Comparison of ENCODE assay signal across 8 cellular contexts in the genomic region with DNA sequence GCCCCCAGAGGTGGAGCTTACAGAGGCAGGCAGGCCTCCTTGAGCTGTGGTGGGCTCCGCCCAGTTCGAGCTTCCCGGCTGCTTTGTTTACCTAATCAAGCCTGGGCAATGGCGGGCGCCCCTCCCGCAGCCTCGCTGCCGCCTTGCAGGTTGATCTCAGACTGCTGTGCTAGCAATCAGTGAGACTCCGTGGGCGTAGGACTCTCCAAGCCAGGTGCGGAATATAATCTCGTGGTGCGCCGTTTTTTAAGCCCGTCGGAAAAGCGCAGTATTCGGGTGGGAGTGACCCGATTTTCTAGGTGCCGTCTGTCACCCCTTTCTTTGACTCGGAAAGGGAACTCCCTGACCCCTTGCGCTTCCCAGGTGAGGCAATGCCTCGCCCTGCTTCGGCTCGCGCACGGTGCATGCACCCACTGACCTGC. TPM values are rescaled to one million over a fixed set of nuclear protein-coding genes. Genes with fewer than 3 reads are reported as not detected.
DNase-seq lines count a peak whose midpoint lies in the region; ATAC-seq, FAIRE-seq and TF ChIP-seq lines count a peak whose summit lies in the region.
"Not testable (repeated sequence)": the region's sequence is repeated elsewhere in the genome, so short reads cannot be mapped to it uniquely, and the experiment has no call there.

No MANE protein-coding gene starts in this region.

- H3K27me3 ChIP-seq in DND-41 (ENCODE audit: insufficient read depth, low read length, poor library complexity); NT2/D1 (ENCODE audit: insufficient read depth, insufficient read length); K562 (ENCODE audit: control insufficient read depth in 2 of 2, insufficient read depth in 2 of 2, low read length in 2 of 2); lower lobe of right lung (ENCODE audit: low read depth); prostate gland (replicated peaks; ENCODE audit: insufficient read depth); thoracic aorta (replicated peaks; ENCODE audit: insufficient read depth): not testable (repeated sequence)

- H2AFZ ChIP-seq in DND-41 (ENCODE audit: low read depth, low read length) = peak overlapping the region; percentile 76
- not testable (repeated sequence) for H2AFZ ChIP-seq in K562 (ENCODE audit: low read depth, low read length)

- not testable (repeated sequence) for H3K9me3 ChIP-seq in DND-41 (ENCODE audit: insufficient read depth, low read length, severe bottlenecking); NT2/D1 (ENCODE audit: insufficient read depth, low read length); K562 (replicated peaks; ENCODE audit: control insufficient read depth, insufficient read depth, low read depth, low read length); lower lobe of right lung; prostate gland; thoracic aorta

- in situ Hi-C loops in K562 (cut with MboI) = not testable (repeated sequence)

- not testable (repeated sequence) for FAIRE-seq in K562 (lab: Jason Lieb, UNC)

- H3K79me2 ChIP-seq in DND-41 (ENCODE audit: insufficient read depth, low read length) = peaks cover 39% of the 10 kb centered on the region
- H3K79me2 ChIP-seq in K562 (ENCODE audit: control insufficient read depth, insufficient read depth, low read length) = not testable (repeated sequence)

- not testable (repeated sequence) for H3K36me3 ChIP-seq in DND-41 (ENCODE audit: insufficient read depth, low read length); NT2/D1 (ENCODE audit: insufficient read depth, insufficient read length, low read length); K562 (ENCODE audit: control insufficient read depth, insufficient read depth, low read length); lower lobe of right lung; prostate gland; thoracic aorta

- not testable (repeated sequence) for TF ChIP-seq RAD21 in K562 (CRISPR knock-in tag; conservative IDR thresholded peaks at IDR 0.05 in 1 of 2, IDR thresholded peaks at IDR 0.05 in 1 of 2)

- WGBS in K562 (ENCODE audit: insufficient coverage, low coverage, missing lambda C conversion rate) = 3% methylated on average over 6 of the region's 27 CpGs
- 20% methylated on average over 20 of the region's 27 CpGs for WGBS in prostate gland

- POLR2A ChIA-PET in activated CD8-positive, alpha-beta T cell treated with anti-CD3 and anti-CD28 coated beads, Interleukin-2, amount 10 ng/mL, durations not matched to agents 7 days and 5 days (lab: Charles Lee) = interaction anchor here (1.5 kb wide), 1 partner anchor 26 kb away, joined by 4 read pairs; a partner anchor contains a TSS
- POLR2A ChIA-PET in K562 (lab: Yijun Ruan, JAX) = not testable (repeated sequence)

- H3K27ac ChIP-seq in DND-41 (ENCODE audit: low read length) (peak overlapping the region; percentile 66), lower lobe of right lung (peak overlapping the region; percentile 46)
- not testable (repeated sequence) for H3K27ac ChIP-seq in K562 (ENCODE audit: extremely low read depth, low read depth, low read length); prostate gland; thoracic aorta

- H3K9ac ChIP-seq in DND-41 (ENCODE audit: low read depth, low read length) (peak overlapping the region; percentile 54), NT2/D1 (ENCODE audit: insufficient read length, low read depth) (peak overlapping the region; percentile 79)
- not testable (repeated sequence) for H3K9ac ChIP-seq in K562 (ENCODE audit: insufficient read depth in 1 of 2, low read depth in 2 of 2, low read length in 2 of 2)

- H4K20me1 ChIP-seq in DND-41 (ENCODE audit: insufficient read depth, low read length); K562 (replicated peaks; ENCODE audit: control insufficient read depth, insufficient read depth, low read length): not testable (repeated sequence)

- H3K4me1 ChIP-seq in DND-41 (ENCODE audit: insufficient read depth, low read length) = peaks cover 41% of the 10 kb centered on the region
- not testable (repeated sequence) for H3K4me1 ChIP-seq in NT2/D1 (ENCODE audit: insufficient read depth, insufficient read length); K562 (replicated peaks in 1 of 2; ENCODE audit: control insufficient read depth in 2 of 2, insufficient read depth in 2 of 2, low read length in 2 of 2); lower lobe of right lung; prostate gland (replicated peaks); thoracic aorta (ENCODE audit: control insufficient read depth in 1 of 2, low read depth in 2 of 2)

- not testable (repeated sequence) for H3K4me3 Mint-ChIP-seq in activated CD8-positive, alpha-beta T cell treated with anti-CD3 and anti-CD28 coated beads, Interleukin-2, amount 10 ng/mL, durations not matched to agents 7 days and 5 days

- TF ChIP-seq EP300 in K562 (IDR thresholded peaks at IDR 0.05; ENCODE audit: low read length) = not testable (repeated sequence)

- DNase-seq in DND-41 = peak; percentile 73
- not testable (repeated sequence) for DNase-seq in NT2/D1 (ENCODE audit: low read depth, low spot score); K562 (ENCODE audit: extremely low read depth in 1 of 4, low spot score in 3 of 4); fibroblast of mammary gland (ENCODE audit: low read depth); lower lobe of right lung; thoracic aorta (ENCODE audit: low spot score)
- peak; percentile 35 for DNase-seq in activated CD8-positive, alpha-beta T cell treated with anti-CD3 and anti-CD28 coated beads, Interleukin-2, amount 10 ng/mL, durations not matched to agents 7 days and 5 days
- peak; percentile 13 for DNase-seq in prostate gland (ENCODE audit: low spot score)

- not testable (repeated sequence) for TF ChIP-seq POLR2A in K562 (conservative IDR thresholded peaks at IDR 0.05); prostate gland (IDR thresholded peaks at IDR 0.05)

- not testable (repeated sequence) for ATAC-seq in DND-41 (ENCODE audit: insufficient read depth, low read depth); activated CD8-positive, alpha-beta T cell treated with anti-CD3 and anti-CD28 coated beads, Interleukin-2, amount 10 ng/mL, durations not matched to agents 7 days and 5 days; K562; lower lobe of right lung; thoracic aorta (ENCODE audit: insufficient number of reproducible peaks, low FRiP score, low read depth)

- CTCF ChIA-PET in activated CD8-positive, alpha-beta T cell treated with anti-CD3 and anti-CD28 coated beads, Interleukin-2, amount 10 ng/mL, durations not matched to agents 7 days and 5 days (lab: Charles Lee) = interaction anchor here (1.1 to 1.3 kb wide), 2 partner anchors 27 to 34 kb away, joined by 3 read pairs; no protein-coding TSS in a partner anchor
- CTCF ChIA-PET in K562 (lab: Yijun Ruan, JAX; ENCODE audit: low intra/inter-chr PET ratio) = not testable (repeated sequence)

- H3K4me3 ChIP-seq in DND-41 (ENCODE audit: low read depth in 1 of 2, low read length in 2 of 2) (peak overlapping the region; percentile 25 to 68; a peak in 3 of 4 replicates), NT2/D1 (ENCODE audit: insufficient read length, low read depth) (peak overlapping the region; percentile 72), K562 (peak overlapping the region; percentile 31), fibroblast of mammary gland (ENCODE audit: control insufficient read depth, low read depth, low read length) (peak overlapping the region; percentile 46), lower lobe of right lung (peak overlapping the region; percentile 61), prostate gland (peak overlapping the region; percentile 27 to 34), thoracic aorta (peak overlapping the region; percentile 55)

- not testable (repeated sequence) for H3K36me3 Mint-ChIP-seq in activated CD8-positive, alpha-beta T cell treated with anti-CD3 and anti-CD28 coated beads, Interleukin-2, amount 10 ng/mL, durations not matched to agents 7 days and 5 days (ENCODE audit: low read depth)

- H3K4me2 ChIP-seq in DND-41 (ENCODE audit: insufficient read depth, low read length) = peak overlapping the region; percentile 66
- peak overlapping the region; percentile 41; the same call in 1 of the 2 replicates for H3K4me2 ChIP-seq in K562 (ENCODE audit: insufficient read depth, low read length)

- BruUV-seq in K562 (replicated peaks; lab: Mats Ljungman, UMichigan) = not testable (repeated sequence)

- intact Hi-C loops in K562 (cut with micrococcal nuclease); lower lobe of right lung (cut with DNase I); prostate gland (cut with DNase I): not testable (repeated sequence)

- TF ChIP-seq CTCF in DND-41 (IDR thresholded peaks at IDR 0.05; ENCODE audit: borderline replicate concordance, extremely low read depth, low read length, poor library complexity, severe bottlenecking); K562 (IDR thresholded peaks at IDR 0.05 in 2 of 3, conservative IDR thresholded peaks at IDR 0.05 in 1 of 3; ENCODE audit: insufficient read depth in 2 of 3, low read depth in 1 of 3, low read length in 3 of 3); fibroblast of mammary gland (conservative IDR thresholded peaks at IDR 0.05; ENCODE audit: control insufficient read depth, insufficient read depth, low read depth, low read length); lower lobe of right lung (IDR thresholded peaks at IDR 0.05); prostate gland (IDR thresholded peaks at IDR 0.05); thoracic aorta (IDR thresholded peaks at IDR 0.05): not testable (repeated sequence)

- H3K4me1 Mint-ChIP-seq in activated CD8-positive, alpha-beta T cell treated with anti-CD3 and anti-CD28 coated beads, Interleukin-2, amount 10 ng/mL, durations not matched to agents 7 days and 5 days (ENCODE audit: low read depth) = not testable (repeated sequence)

- not testable (repeated sequence) for H3K9me1 ChIP-seq in K562 (ENCODE audit: control insufficient read depth, insufficient read depth, low read length)

- H3K27me3 Mint-ChIP-seq in activated CD8-positive, alpha-beta T cell treated with anti-CD3 and anti-CD28 coated beads, Interleukin-2, amount 10 ng/mL, durations not matched to agents 7 days and 5 days (ENCODE audit: low read depth) = not testable (repeated sequence)

- H3K27ac Mint-ChIP-seq in activated CD8-positive, alpha-beta T cell treated with anti-CD3 and anti-CD28 coated beads, Interleukin-2, amount 10 ng/mL, durations not matched to agents 7 days and 5 days = peak overlapping the region; percentile 74

- not testable (repeated sequence) for H3K9me3 Mint-ChIP-seq in activated CD8-positive, alpha-beta T cell treated with anti-CD3 and anti-CD28 coated beads, Interleukin-2, amount 10 ng/mL, durations not matched to agents 7 days and 5 days (ENCODE audit: insufficient read depth)

RNA-seq across cellular contexts. Expression of a gene that starts 25.8 kb away (rescaled TPM):
- total RNA-seq in activated CD8-positive, alpha-beta T cell treated with anti-CD3 and anti-CD28 coated beads, Interleukin-2, amount 10 ng/mL, durations not matched to agents 7 days and 5 days = 10 to 100 TPM; 31.5 to 32.8 TPM
- 11.6 and 19.4 TPM in 2 replicates for total RNA-seq in K562 (2011; cell fraction: chromatin; rRNA removed; ENCODE audit: low replicate concordance)
- total RNA-seq in K562 (2011; cell fraction: nucleolus; rRNA removed) = 3.4 and 3.8 TPM in 2 replicates
- 5.0 and 9.6 TPM in 2 replicates for total RNA-seq in K562 (2011; cell fraction: nucleoplasm; rRNA removed)
- 0.20 and 1.6 TPM in 2 replicates for total RNA-seq in K562 (2014; rRNA removed)
- total RNA-seq in K562 (2014; rRNA removed; fragmentation: Illumina TruSeq; extraction: Trizol) = 1.1 and 1.4 TPM in 2 replicates
- 0.98 and 1.0 TPM in 2 replicates for total RNA-seq in K562 (2015; rRNA removed; fragmentation: Illumina TruSeq; extraction: Trizol)
- 1.5 and 2.1 TPM in 2 replicates for total RNA-seq in K562 (2021)
- polyA plus RNA-seq in K562 (2011; rRNA removed) = 1.9 TPM in 2 replicates
- 0.04 TPM in 2 replicates for polyA plus RNA-seq in K562 (2011; cell fraction: cytosol; rRNA removed)
- polyA plus RNA-seq in K562 (2011; cell fraction: nucleus; rRNA removed) = 1.2 and 2.0 TPM in 2 replicates
- polyA plus RNA-seq in K562 (2012) = 1.00 and 3.0 TPM in 2 replicates
- 0.13 and 0.75 TPM in 2 replicates for polyA plus RNA-seq in K562 (2014; fragmentation: Illumina TruSeq; extraction: Trizol)
- 1 to 10 TPM; 2.1 to 2.4 TPM for polyA plus RNA-seq in K562 (2014; fragmentation: Nextera tagmentation; extraction: Ambion mirVana)
- polyA plus RNA-seq in K562 (2014; rRNA removed) = 0.24 and 0.57 TPM in 2 replicates
- polyA minus RNA-seq in K562 (2011; rRNA and poly(A)+ RNA removed) = 3.8 and 4.3 TPM in 2 replicates
- polyA minus RNA-seq in K562 (2011; cell fraction: cytosol; rRNA and poly(A)+ RNA removed) = 0.19 and 1.5 TPM in 2 replicates
- polyA minus RNA-seq in K562 (2011; cell fraction: nucleus; rRNA and poly(A)+ RNA removed) = 5.5 and 11.8 TPM in 2 replicates
- total RNA-seq in lower lobe of right lung = 29.5 TPM
- 10 to 100 TPM; 32.0 to 76.1 TPM for total RNA-seq in prostate gland
- total RNA-seq in thoracic aorta = 10 to 100 TPM; 33.1 to 45.9 TPM

RNA-seq across cellular contexts. Expression of a gene that starts 36.0 kb away (rescaled TPM):
- total RNA-seq in activated CD8-positive, alpha-beta T cell treated with anti-CD3 and anti-CD28 coated beads, Interleukin-2, amount 10 ng/mL, durations not matched to agents 7 days and 5 days = 100 to 1,000 TPM; 112 to 114 TPM
- total RNA-seq in K562 (2011; cell fraction: chromatin; rRNA removed; ENCODE audit: low replicate concordance) = not detected in 2 replicates
- total RNA-seq in K562 (2011; cell fraction: nucleolus; rRNA removed) = not detected in 2 replicates
- not detected in 2 replicates for total RNA-seq in K562 (2011; cell fraction: nucleoplasm; rRNA removed)
- not detected in 2 replicates for total RNA-seq in K562 (2014; rRNA removed)
- total RNA-seq in K562 (2014; rRNA removed; fragmentation: Illumina TruSeq; extraction: Trizol) = not detected in 2 replicates
- 0.18 TPM in 1 of 2 replicates, not detected in the other for total RNA-seq in K562 (2015; rRNA removed; fragmentation: Illumina TruSeq; extraction: Trizol)
- 0.18 and 0.33 TPM in 2 replicates for total RNA-seq in K562 (2021)
- 0.14 and 0.42 TPM in 2 replicates for polyA plus RNA-seq in K562 (2011; rRNA removed)
- polyA plus RNA-seq in K562 (2011; cell fraction: cytosol; rRNA removed) = 0.19 TPM in 2 replicates
- not detected in 2 replicates for polyA plus RNA-seq in K562 (2011; cell fraction: nucleus; rRNA removed)
- 0.37 TPM in 1 of 2 replicates, not detected in the other for polyA plus RNA-seq in K562 (2012)
- not detected in 2 replicates for polyA plus RNA-seq in K562 (2014; fragmentation: Illumina TruSeq; extraction: Trizol)
- under 1 TPM; 0.07 to 0.22 TPM for polyA plus RNA-seq in K562 (2014; fragmentation: Nextera tagmentation; extraction: Ambion mirVana)
- polyA plus RNA-seq in K562 (2014; rRNA removed) = not detected in 2 replicates
- 0.27 TPM in 1 of 2 replicates, not detected in the other for polyA minus RNA-seq in K562 (2011; rRNA and poly(A)+ RNA removed)
- polyA minus RNA-seq in K562 (2011; cell fraction: cytosol; rRNA and poly(A)+ RNA removed) = 1.6 TPM in 1 of 2 replicates, not detected in the other
- not detected in 2 replicates for polyA minus RNA-seq in K562 (2011; cell fraction: nucleus; rRNA and poly(A)+ RNA removed)
- total RNA-seq in lower lobe of right lung = 18.0 TPM
- total RNA-seq in prostate gland = 10 to 100 TPM; 13.1 to 22.0 TPM
- 1 to 10 TPM; 8.1 to 9.6 TPM for total RNA-seq in thoracic aorta

Comparison
In these comparisons a context has a peak if more than half of its experiments do, and no peak if none do; other contexts are left out.
1. RNA of a gene that starts 36.0 kb away (total RNA-seq): 112 to 114 TPM in activated CD8-positive, alpha-beta T cell treated with anti-CD3 and anti-CD28 coated beads, Interleukin-2, amount 10 ng/mL, durations not matched to agents 7 days and 5 days, 13.1 to 22.0 TPM in prostate gland, 18.0 TPM in lower lobe of right lung (single experiment) and 8.1 to 9.6 TPM in thoracic aorta; 0.18 to 0.33 TPM in K562; every median in the first group is over 4 times any median in the second.
2. Peak in every context shown above with its lines, with median percentiles within 50 percentile points of each other: H3K4me3 ChIP-seq.